ENCODE assay signal across 12 cellular contexts in the genomic region with DNA sequence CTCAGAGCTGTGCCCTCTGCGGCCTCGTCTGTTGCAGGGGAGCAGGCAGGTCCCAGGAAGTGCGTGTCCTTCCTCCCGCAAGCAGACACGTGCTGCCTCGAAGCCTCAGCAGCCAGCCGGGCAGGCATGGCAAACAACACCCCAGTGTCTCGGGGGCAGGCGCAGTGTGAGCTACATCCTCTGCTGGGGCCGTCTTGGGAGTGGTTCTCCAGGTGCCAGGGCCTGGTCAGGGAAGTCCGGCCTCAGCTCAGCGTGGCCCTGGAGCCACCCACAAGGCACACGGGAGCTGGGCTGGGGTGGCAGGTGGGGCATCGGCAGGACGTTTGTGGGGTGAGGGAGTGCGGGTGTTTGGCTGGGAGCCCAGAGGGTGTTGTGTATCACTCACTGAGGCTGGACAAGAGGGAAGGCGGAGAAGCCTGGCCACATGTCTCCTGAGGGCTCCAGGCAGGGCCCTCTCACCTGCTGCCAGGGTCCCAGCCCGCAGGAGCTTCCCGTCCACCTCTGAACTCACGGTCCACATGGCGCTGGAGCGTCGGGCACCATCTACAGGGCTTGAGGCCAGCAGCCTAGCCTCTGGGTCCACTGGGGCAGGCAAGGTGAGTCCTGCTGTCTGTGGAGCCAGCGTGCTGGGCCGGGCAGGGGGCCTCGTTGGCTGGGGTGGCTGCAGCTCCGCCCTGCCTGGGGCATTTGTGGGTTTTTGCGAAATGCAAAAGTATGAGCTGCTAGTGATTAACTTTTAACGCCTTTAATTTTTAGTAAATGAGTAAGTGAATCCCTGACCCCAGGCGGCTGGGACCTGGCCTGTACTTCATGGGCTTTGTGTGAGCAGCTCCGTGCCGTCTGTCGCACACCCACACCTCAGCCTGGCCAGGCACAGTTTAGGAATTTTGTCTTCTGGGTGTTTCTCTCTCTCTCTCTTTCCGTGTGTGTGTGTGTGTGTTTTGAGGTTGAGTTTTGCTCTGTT. TPM values are rescaled to one million over a fixed set of nuclear protein-coding genes. Genes with fewer than 3 reads are reported as not detected.
A peak's percentile ranks its signal among the peaks of the same experiment; 100 is the strongest.
DNase-seq lines count a peak whose midpoint lies in the region; ATAC-seq and TF ChIP-seq lines count a peak whose summit lies in the region.
"Had no signal": no experiment of that assay in that cellular context is flagged by ENCODE, and none has a peak within 500 bp of the region (broad histone marks: within the 10 kb centered on the region; RNA-seq: fewer than 3 reads in every experiment).

No MANE protein-coding gene starts in this region.

- peak overlapping the region; percentile 47 for H3K27ac ChIP-seq in CD4-positive, alpha-beta memory T cell (ENCODE audit: low read depth, low read length)
- peak overlapping the region in 1 of 2 donors; percentile 5 for H3K27ac ChIP-seq in left lung
- H3K27ac ChIP-seq: cardiac muscle cell had no signal

- no peak for TF ChIP-seq CTCF in left lung (IDR thresholded peaks at IDR 0.05)

- CTCF ChIA-PET in CD4-positive, alpha-beta memory T cell (lab: Charles Lee; ENCODE audit: partially characterized antibody): interaction anchor here (0.9 to 2.6 kb wide), 6 partner anchors 11 to 162 kb away, joined by 3 to 21 read pairs (median 5); partner anchors contain the start of gene UVSSA

- ATAC-seq in activated naive CD8-positive, alpha-beta T cell treated with anti-CD3 and anti-CD28 coated beads, Interleukin-2, amount 50 U/mL, for 24 hours: no peak
- ATAC-seq in left lung (peak; percentile 6), HG02938 (IDR thresholded peaks at IDR 0.05; ENCODE audit: unreplicated experiment) (no peak)

- intact Hi-C loops in CD4-positive, alpha-beta memory T cell (cut with micrococcal nuclease): loop anchor here (1.0 kb wide), 2 partner anchors 17 to 40 kb away; partner anchors contain the start of gene MAEA
- intact Hi-C loops in left lung (cut with DNase I): no loop called here
- intact Hi-C loops in activated T-helper 1 cell treated with anti-CD3 and anti-CD28 coated beads, Interleukin-12 subunit alpha, Interleukin-12 subunit beta, Interleukin-2, Interleukin-4 antibody, amounts not matched to agents 30 ng/mL and 10 ng/mL and 1 ng/mL, durations not matched to agents 14 hours and 24 hours and 36 hours (cut with micrococcal nuclease): loop anchor here (1.0 to 2.0 kb wide), 2 partner anchors 17 to 40 kb away; partner anchors contain the start of genes MAEA and UVSSA

- H3K36me3 ChIP-seq in CD4-positive, alpha-beta memory T cell (ENCODE audit: insufficient read depth, low read length): peaks cover 25% of the 10 kb centered on the region
- H3K36me3 ChIP-seq in left lung: peaks cover 0 to 92% of the 10 kb centered on the region in 2 donors

- peaks cover 18 to 53% (median 32%) of the 10 kb centered on the region in 4 donors for H3K4me1 Mint-ChIP-seq in CD4-positive, alpha-beta memory T cell
- peaks cover 34% of the 10 kb centered on the region for H3K4me1 Mint-ChIP-seq in activated naive CD8-positive, alpha-beta T cell treated with anti-CD3 and anti-CD28 coated beads, Interleukin-2, amount 50 U/mL, for 24 hours
- peaks cover 31% of the 10 kb centered on the region for H3K4me1 Mint-ChIP-seq in activated T-helper 1 cell treated with anti-CD3 and anti-CD28 coated beads, Interleukin-12 subunit alpha, Interleukin-12 subunit beta, Interleukin-2, Interleukin-4 antibody, amounts not matched to agents 30 ng/mL and 10 ng/mL and 1 ng/mL, durations not matched to agents 14 hours and 24 hours and 36 hours (ENCODE audit: low read depth)

- no peaks in the 10 kb centered on the region for H3K9me3 ChIP-seq in CD4-positive, alpha-beta memory T cell (ENCODE audit: control insufficient read depth in 1 of 2, low read length in 2 of 2)
- H3K9me3 ChIP-seq in left lung: no peaks in the 10 kb centered on the region

- peaks cover 46% of the 10 kb centered on the region for H3K4me1 ChIP-seq in CD4-positive, alpha-beta memory T cell (ENCODE audit: insufficient read depth, low read length)
- no peaks in the 10 kb centered on the region for H3K4me1 ChIP-seq in left lung

- DNase-seq in CD4-positive, alpha-beta memory T cell: peak; percentile 51 to 77 (median 57)
- DNase-seq in NOMO-1 (lab: John Stamatoyannopoulos, UW; ENCODE audit: unreplicated experiment in 2 of 2) (peak; percentile 35 to 56), left lung (peak in 1 of 2 donors; percentile 71), NCI-H187 (lab: John Stamatoyannopoulos, UW) (no peak), RPMI8226 (no peak)
- no peak for DNase-seq in activated naive CD8-positive, alpha-beta T cell treated with anti-CD3 and anti-CD28 coated beads, Interleukin-2, amount 50 U/mL, for 24 hours
- no peak for DNase-seq in activated T-helper 1 cell treated with anti-CD3 and anti-CD28 coated beads, Interleukin-12 subunit alpha, Interleukin-12 subunit beta, Interleukin-2, Interleukin-4 antibody, amounts not matched to agents 30 ng/mL and 10 ng/mL and 1 ng/mL, durations not matched to agents 14 hours and 24 hours and 36 hours (ENCODE audit: low spot score)
- DNase-seq: activated CD4-positive, CD25-positive, alpha-beta regulatory T cell treated with anti-CD3 and anti-CD28 coated beads, Interleukin-2, amount 50 U/mL, for 72 hours; naive B cell; NCI-H1048 had no signal

- no peaks in the 10 kb centered on the region for H3K27me3 Mint-ChIP-seq in CD4-positive, alpha-beta memory T cell
- no peaks in the 10 kb centered on the region for H3K27me3 Mint-ChIP-seq in activated naive CD8-positive, alpha-beta T cell treated with anti-CD3 and anti-CD28 coated beads, Interleukin-2, amount 50 U/mL, for 24 hours
- H3K27me3 Mint-ChIP-seq in activated T-helper 1 cell treated with anti-CD3 and anti-CD28 coated beads, Interleukin-12 subunit alpha, Interleukin-12 subunit beta, Interleukin-2, Interleukin-4 antibody, amounts not matched to agents 30 ng/mL and 10 ng/mL and 1 ng/mL, durations not matched to agents 14 hours and 24 hours and 36 hours (ENCODE audit: insufficient read depth): no peaks in the 10 kb centered on the region
- H3K27me3 Mint-ChIP-seq: naive B cell had no signal

- H3K27me3 ChIP-seq in CD4-positive, alpha-beta memory T cell (ENCODE audit: insufficient read depth, low read length): no peaks in the 10 kb centered on the region
- no peaks in the 10 kb centered on the region for H3K27me3 ChIP-seq in left lung
- H3K27me3 ChIP-seq: cardiac muscle cell had no signal

- POLR2A ChIA-PET in CD4-positive, alpha-beta memory T cell (lab: Charles Lee; ENCODE audit: partially characterized antibody): interaction anchor here (0.8 to 7.4 kb wide), 12 partner anchors 9 to 128 kb away, joined by 3 to 93 read pairs (median 6); partner anchors contain the start of genes CTBP1, MAEA and UVSSA

- peak overlapping the region; percentile 26 to 88 (median 82) for H3K4me3 Mint-ChIP-seq in CD4-positive, alpha-beta memory T cell
- peak overlapping the region; percentile 16 for H3K4me3 Mint-ChIP-seq in activated naive CD8-positive, alpha-beta T cell treated with anti-CD3 and anti-CD28 coated beads, Interleukin-2, amount 50 U/mL, for 24 hours
- no peak overlapping the region for H3K4me3 Mint-ChIP-seq in activated T-helper 1 cell treated with anti-CD3 and anti-CD28 coated beads, Interleukin-12 subunit alpha, Interleukin-12 subunit beta, Interleukin-2, Interleukin-4 antibody, amounts not matched to agents 30 ng/mL and 10 ng/mL and 1 ng/mL, durations not matched to agents 14 hours and 24 hours and 36 hours
- H3K4me3 Mint-ChIP-seq: naive B cell had no signal

- H3K36me3 Mint-ChIP-seq in CD4-positive, alpha-beta memory T cell: peaks cover 9 to 36% of the 10 kb centered on the region in 2 donors
- peaks cover 27% of the 10 kb centered on the region for H3K36me3 Mint-ChIP-seq in activated naive CD8-positive, alpha-beta T cell treated with anti-CD3 and anti-CD28 coated beads, Interleukin-2, amount 50 U/mL, for 24 hours (ENCODE audit: low read depth)
- H3K36me3 Mint-ChIP-seq in activated T-helper 1 cell treated with anti-CD3 and anti-CD28 coated beads, Interleukin-12 subunit alpha, Interleukin-12 subunit beta, Interleukin-2, Interleukin-4 antibody, amounts not matched to agents 30 ng/mL and 10 ng/mL and 1 ng/mL, durations not matched to agents 14 hours and 24 hours and 36 hours (ENCODE audit: low read depth): peaks cover 25% of the 10 kb centered on the region
- H3K36me3 Mint-ChIP-seq: naive B cell had no signal

- no peak overlapping the region for H3K4me3 ChIP-seq in CD4-positive, alpha-beta memory T cell (ENCODE audit: low read length in 2 of 2)
- no peak overlapping the region for H3K4me3 ChIP-seq in left lung
- H3K4me3 ChIP-seq: cardiac muscle cell had no signal

- H3K27ac Mint-ChIP-seq in CD4-positive, alpha-beta memory T cell: peak overlapping the region; percentile 86 to 100 (median 97)
- H3K27ac Mint-ChIP-seq in activated naive CD8-positive, alpha-beta T cell treated with anti-CD3 and anti-CD28 coated beads, Interleukin-2, amount 50 U/mL, for 24 hours: peak overlapping the region; percentile 78
- no peak overlapping the region for H3K27ac Mint-ChIP-seq in activated T-helper 1 cell treated with anti-CD3 and anti-CD28 coated beads, Interleukin-12 subunit alpha, Interleukin-12 subunit beta, Interleukin-2, Interleukin-4 antibody, amounts not matched to agents 30 ng/mL and 10 ng/mL and 1 ng/mL, durations not matched to agents 14 hours and 24 hours and 36 hours

- H3K9me3 Mint-ChIP-seq in CD4-positive, alpha-beta memory T cell: peaks cover 0 to 2% (median 0%) of the 10 kb centered on the region in 8 donors
- H3K9me3 Mint-ChIP-seq in activated naive CD8-positive, alpha-beta T cell treated with anti-CD3 and anti-CD28 coated beads, Interleukin-2, amount 50 U/mL, for 24 hours: no peaks in the 10 kb centered on the region
- H3K9me3 Mint-ChIP-seq in activated T-helper 1 cell treated with anti-CD3 and anti-CD28 coated beads, Interleukin-12 subunit alpha, Interleukin-12 subunit beta, Interleukin-2, Interleukin-4 antibody, amounts not matched to agents 30 ng/mL and 10 ng/mL and 1 ng/mL, durations not matched to agents 14 hours and 24 hours and 36 hours: no peaks in the 10 kb centered on the region
- H3K9me3 Mint-ChIP-seq: naive B cell had no signal

RNA-seq across cellular contexts. Expression of gene UVSSA, which starts 17.3 kb away (rescaled TPM):
- total RNA-seq in CD4-positive, alpha-beta memory T cell: 10 to 100 TPM; 44.4 to 44.6 TPM
- 1 to 10 TPM; 2.4 to 6.8 TPM for polyA plus RNA-seq in CD4-positive, alpha-beta memory T cell
- total RNA-seq in left lung: 10 to 100 TPM; 33.0 to 36.6 TPM
- total RNA-seq in activated T-helper 1 cell treated with anti-CD3 and anti-CD28 coated beads, Interleukin-12 subunit alpha, Interleukin-12 subunit beta, Interleukin-2, Interleukin-4 antibody, amounts not matched to agents 30 ng/mL and 10 ng/mL and 1 ng/mL, durations not matched to agents 14 hours and 24 hours and 36 hours: 25.8 and 27.5 TPM in 2 replicates

RNA-seq across cellular contexts. Expression of gene MAEA, which starts 40.0 kb away (rescaled TPM):
- total RNA-seq in CD4-positive, alpha-beta memory T cell: 100 to 1,000 TPM; 101 to 106 TPM
- polyA plus RNA-seq in CD4-positive, alpha-beta memory T cell: 10 to 100 TPM; 54.1 to 70.9 TPM
- total RNA-seq in left lung: 10 to 100 TPM; 43.8 to 56.3 TPM
- total RNA-seq in activated T-helper 1 cell treated with anti-CD3 and anti-CD28 coated beads, Interleukin-12 subunit alpha, Interleukin-12 subunit beta, Interleukin-2, Interleukin-4 antibody, amounts not matched to agents 30 ng/mL and 10 ng/mL and 1 ng/mL, durations not matched to agents 14 hours and 24 hours and 36 hours: 67.1 and 68.1 TPM in 2 replicates

Comparison
In these comparisons a context has a peak if more than half of its experiments do, and no peak if none do; other contexts are left out.
1. DNase-seq: peak in CD4-positive, alpha-beta memory T cell (5 of 5) and NOMO-1 (2 of 2); none in activated naive CD8-positive, alpha-beta T cell treated with anti-CD3 and anti-CD28 coated beads, Interleukin-2, amount 50 U/mL, for 24 hours (single experiment), NCI-H187 (0 of 2), RPMI8226 (single experiment) and activated T-helper 1 cell treated with anti-CD3 and anti-CD28 coated beads, Interleukin-12 subunit alpha, Interleukin-12 subunit beta, Interleukin-2, Interleukin-4 antibody, amounts not matched to agents 30 ng/mL and 10 ng/mL and 1 ng/mL, durations not matched to agents 14 hours and 24 hours and 36 hours (single experiment).
2. intact Hi-C loops: an anchor here in CD4-positive, alpha-beta memory T cell (1.0 kb wide) and activated T-helper 1 cell treated with anti-CD3 and anti-CD28 coated beads, Interleukin-12 subunit alpha, Interleukin-12 subunit beta, Interleukin-2, Interleukin-4 antibody, amounts not matched to agents 30 ng/mL and 10 ng/mL and 1 ng/mL, durations not matched to agents 14 hours and 24 hours and 36 hours (1.0 to 2.0 kb wide); none called in left lung.